ENCODE assay signal across 1 cellular context in genomic region chr10:122374246-122374858, GRCh38.
A peak's percentile ranks its signal among the peaks of the same experiment; 100 is the strongest.
TF ChIP-seq lines count a peak whose summit lies in the region.

TSS of gene PLEKHA1 (plus strand) at chr10:122374708. CDS start at chr10:122393201, 18,493 bp downstream.

TF ChIP-seq in SK-N-SH, 30 proteins besides CTCF, POLR2A, EP300 and RAD21 (continued from another document):
- no peak for TF ChIP-seq REST (IDR thresholded peaks at IDR 0.05; ENCODE audit: low read depth, low read length)
- peak; percentile 78 for TF ChIP-seq NRF1 (IDR thresholded peaks at IDR 0.05; ENCODE audit: low read depth, low read length)
- TF ChIP-seq EZH2phosphoT487 (IDR thresholded peaks at IDR 0.05; ENCODE audit: borderline replicate concordance, low read depth) = no peak
- TF ChIP-seq MEF2A (IDR thresholded peaks at IDR 0.05; ENCODE audit: borderline replicate concordance, low read depth) = no peak
- peak; percentile 44 for TF ChIP-seq GABPA (IDR thresholded peaks at IDR 0.05; ENCODE audit: low read depth)
TF ChIP-seq in SK-N-SH: peak in this region for 6.
